Comparison of ENCODE assay signal across 9 cellular contexts in the genomic region with DNA sequence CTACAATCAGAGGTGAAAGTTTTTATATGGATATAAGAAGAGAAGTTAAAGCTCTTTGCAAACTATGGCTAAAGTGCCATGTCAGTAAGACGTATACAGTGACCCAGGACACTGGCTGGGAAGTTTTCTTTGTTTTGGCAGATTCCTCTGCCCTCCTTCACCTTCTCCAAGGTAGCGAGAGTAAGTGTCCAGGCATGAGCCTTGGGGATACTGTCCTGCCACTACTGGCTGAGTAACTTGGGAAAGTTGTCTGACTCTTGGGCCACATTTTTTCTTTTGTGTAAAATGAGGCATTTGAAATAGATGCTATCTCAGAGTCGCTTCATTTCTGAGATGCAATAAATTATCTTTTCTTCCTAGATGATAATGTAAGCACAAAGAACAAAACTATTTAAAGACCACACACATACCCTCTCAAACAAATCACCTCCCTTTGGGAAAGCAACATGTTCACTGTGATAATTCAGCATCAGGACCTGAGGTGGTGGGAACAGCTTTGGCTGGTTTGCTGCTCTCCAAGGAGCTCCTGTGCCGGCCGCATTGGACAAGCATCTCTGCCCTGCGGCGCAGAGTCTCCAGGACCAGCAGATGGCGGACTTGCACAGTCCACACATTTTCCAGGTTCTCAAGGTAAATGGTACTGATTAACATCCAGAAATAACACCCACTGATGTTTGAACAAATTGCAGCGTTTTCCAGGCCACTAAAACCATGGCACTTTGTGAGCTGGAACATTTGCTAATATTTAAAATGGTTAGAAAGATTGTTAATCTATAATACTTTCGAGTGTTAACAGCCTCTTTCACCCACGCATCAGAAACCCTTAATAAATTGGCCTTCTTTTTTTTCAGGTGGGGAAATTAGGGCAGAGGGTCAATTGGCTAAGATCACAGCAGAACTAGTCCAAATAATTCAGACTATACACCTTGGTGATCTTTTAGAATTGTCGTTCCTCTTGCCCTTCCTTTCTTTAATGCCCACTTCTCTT.
DNase-seq lines count a peak whose midpoint lies in the region; ATAC-seq and TF ChIP-seq lines count a peak whose summit lies in the region.
"Had no signal": no experiment of that assay in that cellular context is flagged by ENCODE, and none has a peak within 500 bp of the region (broad histone marks: within the 10 kb centered on the region; RNA-seq: fewer than 3 reads in every experiment).

No MANE protein-coding gene starts in this region.

- H3K36me3 Mint-ChIP-seq in chondrocyte (ENCODE audit: low read depth) = no peaks in the 10 kb centered on the region
- no peaks in the 10 kb centered on the region for H3K36me3 Mint-ChIP-seq in type B pancreatic cell
- H3K36me3 Mint-ChIP-seq in natural killer cell treated with Interleukin-12 subunit alpha and Interleukin-12 subunit beta and Interleukin-15 and Interleukin-18, amount 100 ng/mL, for 72 hours = no peaks in the 10 kb centered on the region

- no peak overlapping the region for H3K4me3 Mint-ChIP-seq in chondrocyte (ENCODE audit: unreplicated experiment)
- H3K4me3 Mint-ChIP-seq in type B pancreatic cell = no peak overlapping the region
- no peak overlapping the region for H3K4me3 Mint-ChIP-seq in natural killer cell treated with Interleukin-12 subunit alpha and Interleukin-12 subunit beta and Interleukin-15 and Interleukin-18, amount 100 ng/mL, for 72 hours
- H3K4me3 Mint-ChIP-seq: activated B cell treated with CpG ODN at 0.5 μM for 24 hours had no signal

- peak; percentile 80 to 88 (median 84) for ATAC-seq in right lobe of liver
- no peak for ATAC-seq in natural killer cell treated with Interleukin-12 subunit alpha and Interleukin-12 subunit beta and Interleukin-15 and Interleukin-18, amount 100 ng/mL, for 72 hours

- H3K9me3 ChIP-seq in SJCRH30 (replicated peaks) (no peaks in the 10 kb centered on the region), right lobe of liver (no peaks in the 10 kb centered on the region)

- no peaks in the 10 kb centered on the region for H3K9me3 Mint-ChIP-seq in chondrocyte (ENCODE audit: low read depth)
- no peaks in the 10 kb centered on the region for H3K9me3 Mint-ChIP-seq in type B pancreatic cell
- no peaks in the 10 kb centered on the region for H3K9me3 Mint-ChIP-seq in natural killer cell treated with Interleukin-12 subunit alpha and Interleukin-12 subunit beta and Interleukin-15 and Interleukin-18, amount 100 ng/mL, for 72 hours
- H3K9me3 Mint-ChIP-seq: activated B cell treated with CpG ODN at 0.5 μM for 24 hours had no signal

- H3K27me3 Mint-ChIP-seq in chondrocyte (ENCODE audit: low read depth) = peaks cover 5% of the 10 kb centered on the region
- peaks cover 11% of the 10 kb centered on the region for H3K27me3 Mint-ChIP-seq in type B pancreatic cell
- peaks cover 3 to 6% of the 10 kb centered on the region in 2 donors for H3K27me3 Mint-ChIP-seq in natural killer cell treated with Interleukin-12 subunit alpha and Interleukin-12 subunit beta and Interleukin-15 and Interleukin-18, amount 100 ng/mL, for 72 hours

- peak; percentile 66 for DNase-seq in ELR (ENCODE audit: low read depth)
- DNase-seq in H4 (ENCODE audit: low spot score) = peak; percentile 76
- DNase-seq in NAMALWA (ENCODE audit: low spot score) = peak; percentile 37
- peak; percentile 47 to 72 for DNase-seq in SJCRH30
- DNase-seq in chondrocyte (ENCODE audit: low spot score) = no peak
- peak; percentile 69 to 77 (median 71) for DNase-seq in right lobe of liver
- peak; percentile 79 for DNase-seq in type B pancreatic cell (ENCODE audit: extremely low spot score, unreplicated experiment)
- DNase-seq in natural killer cell treated with Interleukin-12 subunit alpha and Interleukin-12 subunit beta and Interleukin-15 and Interleukin-18, amount 100 ng/mL, for 72 hours (ENCODE audit: low spot score) = no peak
- DNase-seq: activated B cell treated with CpG ODN at 0.5 μM for 24 hours had no signal

- intact Hi-C loops in right lobe of liver (cut with DNase I) = no loop called here

- H3K27me3 ChIP-seq in SJCRH30 (no peaks in the 10 kb centered on the region), right lobe of liver (no peaks in the 10 kb centered on the region)

- WGBS in right lobe of liver (ENCODE audit: insufficient coverage, low coverage, low lambda C conversion rate, missing lambda C conversion rate) = 21% methylated on average over 11 of the region's 12 CpGs

- TF ChIP-seq CTCF in chondrocyte (IDR thresholded peaks at IDR 0.05) = peak; percentile 88
- TF ChIP-seq CTCF in right lobe of liver (IDR thresholded peaks at IDR 0.05) = peak; percentile 69 to 88 (median 80)
- peak; percentile 86 for TF ChIP-seq CTCF in type B pancreatic cell (conservative IDR thresholded peaks at IDR 0.05)

- H3K4me1 Mint-ChIP-seq in chondrocyte (ENCODE audit: low read depth) (peaks cover 21% of the 10 kb centered on the region), type B pancreatic cell (ENCODE audit: unreplicated experiment) (peaks cover 8% of the 10 kb centered on the region)
- no peaks in the 10 kb centered on the region for H3K4me1 Mint-ChIP-seq in natural killer cell treated with Interleukin-12 subunit alpha and Interleukin-12 subunit beta and Interleukin-15 and Interleukin-18, amount 100 ng/mL, for 72 hours (ENCODE audit: low read depth in 2 of 2)
- H3K4me1 Mint-ChIP-seq: activated B cell treated with CpG ODN at 0.5 μM for 24 hours had no signal

- H3K27ac ChIP-seq in SJCRH30 (no peak overlapping the region), right lobe of liver (peak overlapping the region in 1 of 3 donors; percentile 33)

- no peak for TF ChIP-seq POLR2A in right lobe of liver (IDR thresholded peaks at IDR 0.05)

- H3K4me3 ChIP-seq in SJCRH30 (no peak overlapping the region), right lobe of liver (no peak overlapping the region)

- H3K27ac Mint-ChIP-seq in chondrocyte (ENCODE audit: unreplicated experiment) = no peak overlapping the region
- no peak overlapping the region for H3K27ac Mint-ChIP-seq in type B pancreatic cell
- no peak overlapping the region for H3K27ac Mint-ChIP-seq in natural killer cell treated with Interleukin-12 subunit alpha and Interleukin-12 subunit beta and Interleukin-15 and Interleukin-18, amount 100 ng/mL, for 72 hours
- H3K27ac Mint-ChIP-seq: activated B cell treated with CpG ODN at 0.5 μM for 24 hours had no signal

- no peaks in the 10 kb centered on the region for H3K4me1 ChIP-seq in SJCRH30
- peaks cover 0 to 15% (median 3%) of the 10 kb centered on the region in 4 donors for H3K4me1 ChIP-seq in right lobe of liver

- H3K36me3 ChIP-seq in SJCRH30 = no peaks in the 10 kb centered on the region
- H3K36me3 ChIP-seq in right lobe of liver = no peaks in the 10 kb centered on the region

Comparison
In these comparisons a context has a peak if more than half of its experiments do, and no peak if none do; other contexts are left out.
1. DNase-seq: peak in ELR (single experiment), H4 (single experiment), NAMALWA (single experiment), SJCRH30 (2 of 2), right lobe of liver (3 of 3) and type B pancreatic cell (single experiment); none in chondrocyte (single experiment) and natural killer cell treated with Interleukin-12 subunit alpha and Interleukin-12 subunit beta and Interleukin-15 and Interleukin-18, amount 100 ng/mL, for 72 hours (single experiment).
2. ATAC-seq: peak in right lobe of liver (4 of 4); none in natural killer cell treated with Interleukin-12 subunit alpha and Interleukin-12 subunit beta and Interleukin-15 and Interleukin-18, amount 100 ng/mL, for 72 hours (0 of 2).
3. Peak in every context shown above with its lines, with median percentiles within 50 percentile points of each other: CTCF ChIP-seq.